Comparison of ENCODE assay signal across 1 cellular context in the genomic region with DNA sequence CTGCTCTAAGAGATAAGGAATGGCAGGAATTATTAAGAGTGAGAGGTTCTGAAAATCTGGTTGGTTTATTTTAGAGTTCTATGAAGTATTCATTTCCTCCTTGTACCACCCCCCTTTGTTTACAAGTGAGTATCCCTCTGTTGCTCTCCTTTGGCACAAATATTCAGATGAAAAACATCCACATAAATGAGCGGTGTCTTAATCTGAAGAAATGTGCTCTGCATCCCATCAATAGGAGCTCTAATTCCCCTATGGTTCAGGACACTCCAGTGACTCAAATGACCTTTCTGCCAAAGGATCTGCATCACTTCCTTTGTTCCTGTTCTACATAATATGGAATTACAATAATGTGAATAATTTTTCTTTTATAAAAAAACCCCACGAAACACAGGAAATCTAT.
TF ChIP-seq lines count a peak whose summit lies in the region.

No MANE protein-coding gene starts in this region.

TF ChIP-seq in SK-N-SH, 30 proteins besides CTCF, POLR2A, EP300 and RAD21 (continued from another document):
- TF ChIP-seq, protein P1, sequence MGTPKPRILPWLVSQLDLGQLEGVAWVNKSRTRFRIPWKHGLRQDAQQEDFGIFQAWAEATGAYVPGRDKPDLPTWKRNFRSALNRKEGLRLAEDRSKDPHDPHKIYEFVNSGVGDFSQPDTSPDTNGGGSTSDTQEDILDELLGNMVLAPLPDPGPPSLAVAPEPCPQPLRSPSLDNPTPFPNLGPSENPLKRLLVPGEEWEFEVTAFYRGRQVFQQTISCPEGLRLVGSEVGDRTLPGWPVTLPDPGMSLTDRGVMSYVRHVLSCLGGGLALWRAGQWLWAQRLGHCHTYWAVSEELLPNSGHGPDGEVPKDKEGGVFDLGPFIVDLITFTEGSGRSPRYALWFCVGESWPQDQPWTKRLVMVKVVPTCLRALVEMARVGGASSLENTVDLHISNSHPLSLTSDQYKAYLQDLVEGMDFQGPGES (IDR thresholded peaks at IDR 0.05; ENCODE audit: low read depth, low read length): no peak
- peak; percentile 75 for TF ChIP-seq RXRA (IDR thresholded peaks at IDR 0.05; ENCODE audit: borderline replicate concordance, low read depth)
- TF ChIP-seq TCF12 (IDR thresholded peaks at IDR 0.05): peak; percentile 92
- TF ChIP-seq CHD2 (IDR thresholded peaks at IDR 0.05; ENCODE audit: low read length, partially characterized antibody): no peak
- no peak for TF ChIP-seq NRF1 (IDR thresholded peaks at IDR 0.05; ENCODE audit: low read depth, low read length)
- peak; percentile 74 for TF ChIP-seq JUND (IDR thresholded peaks at IDR 0.05)
- no peak for TF ChIP-seq ELF1 (IDR thresholded peaks at IDR 0.05)
- TF ChIP-seq USF1 (IDR thresholded peaks at IDR 0.05; ENCODE audit: borderline replicate concordance, low read depth): no peak
- TF ChIP-seq SIN3A (IDR thresholded peaks at IDR 0.05; ENCODE audit: borderline replicate concordance, low read depth, low read length): no peak
- TF ChIP-seq ZBTB33 (IDR thresholded peaks at IDR 0.05; ENCODE audit: borderline replicate concordance, low read depth): 0 out of 2 replicates have a peak, but pooled peaks have one; percentile 29
- TF ChIP-seq FOXJ3 (CRISPR knock-in tag; IDR thresholded peaks at IDR 0.05): no peak
